Comparison of ENCODE assay signal across 8 cellular contexts in genomic region chr12:54993181-54993835, GRCh38. TPM values are rescaled to one million over a fixed set of nuclear protein-coding genes. Genes with fewer than 3 reads are reported as not detected.
DNase-seq lines count a peak whose midpoint lies in the region; ATAC-seq and TF ChIP-seq lines count a peak whose summit lies in the region.

No MANE protein-coding gene starts in this region.

- no peak overlapping the region for H3K4me3 ChIP-seq in HCT116 (replicated peaks in 1 of 2; ENCODE audit: low read depth in 1 of 2, low read length in 2 of 2)

- H2AFZ ChIP-seq in HCT116 (ENCODE audit: low read depth, low read length, poor library complexity, severe bottlenecking) = no peak overlapping the region

- H3K27me3 Mint-ChIP-seq in activated naive CD8-positive, alpha-beta T cell treated with anti-CD3 and anti-CD28 coated beads, Interleukin-2, amount 10 ng/mL, durations not matched to agents 7 days and 5 days = no peaks in the 10 kb centered on the region

- TF ChIP-seq POLR2A in HCT116 (IDR thresholded peaks at IDR 0.05; ENCODE audit: borderline replicate concordance, extremely low read depth, insufficient read depth, insufficient read length) = no peak

- CTCF ChIA-PET in HCT116 (lab: Charles Lee) = interaction anchor here (0.5 to 6.7 kb wide), 30 partner anchors 8 to 663 kb away, joined by 3 to 325 read pairs (median 4); partner anchors contain the start of gene TESPA1

- peaks cover 0 to 2% of the 10 kb centered on the region in 2 experiments; a peak in 1 of 4 replicates for H3K4me1 ChIP-seq in HCT116 (ENCODE audit: control insufficient read depth in 1 of 2, insufficient read depth in 2 of 2, low read length in 2 of 2)

- POLR2A ChIA-PET in HCT116 (lab: Charles Lee) = interaction anchor here (1.2 kb wide), 1 partner anchor 79 kb away, joined by 7 read pairs; no protein-coding TSS in a partner anchor
- POLR2A ChIA-PET in activated naive CD8-positive, alpha-beta T cell treated with anti-CD3 and anti-CD28 coated beads, Interleukin-2, amount 10 ng/mL, durations not matched to agents 7 days and 5 days (lab: Charles Lee) = interaction anchor here (1.2 to 2.8 kb wide), 2 partner anchors 58 to 79 kb away, joined by 3 to 14 read pairs; no protein-coding TSS in a partner anchor

- H3K4me2 ChIP-seq in HCT116 (ENCODE audit: low read length) = 0 out of 2 replicates have a peak overlapping the region, but pooled peaks have one; percentile 1

- no peaks in the 10 kb centered on the region for H4K20me1 ChIP-seq in HCT116 (ENCODE audit: insufficient read depth)

- H3K9me3 Mint-ChIP-seq in activated naive CD8-positive, alpha-beta T cell treated with anti-CD3 and anti-CD28 coated beads, Interleukin-2, amount 10 ng/mL, durations not matched to agents 7 days and 5 days = no peaks in the 10 kb centered on the region

- DNase-seq in GDM1 (lab: John Stamatoyannopoulos, UW) (peak; percentile 39), HCT116 (ENCODE audit: low read depth, low spot score) (peak; percentile 74), NCI-H1092 treated with DMSO at 0.1 percent for 48 hours (lab: John Stamatoyannopoulos, UW) (peak; percentile 76), SK-N-DZ (ENCODE audit: low spot score) (peak; percentile 68), Right ventricle myocardium superior (no peak), pulmonary artery endothelial cell (ENCODE audit: low read depth, low spot score) (peak; percentile 15)
- no peak for DNase-seq in activated naive CD8-positive, alpha-beta T cell treated with anti-CD3 and anti-CD28 coated beads, Interleukin-2, amount 10 ng/mL, durations not matched to agents 7 days and 5 days

- no peak overlapping the region for H3K27ac ChIP-seq in HCT116 (ENCODE audit: low read depth, low read length)

- no peaks in the 10 kb centered on the region for H3K9me3 ChIP-seq in HCT116 (ENCODE audit: control insufficient read depth in 1 of 2, insufficient read depth in 1 of 2, low read depth in 1 of 2, low read length in 2 of 2)

- BruUV-seq in HCT116 (replicated peaks; lab: Mats Ljungman, UMichigan) = no TSS peak

- no peaks in the 10 kb centered on the region for H3K79me2 ChIP-seq in HCT116 (ENCODE audit: insufficient read depth, low read length)

- no peaks in the 10 kb centered on the region for H3K36me3 ChIP-seq in HCT116 (ENCODE audit: control insufficient read depth in 1 of 2, insufficient read depth in 2 of 2, low read length in 2 of 2)

- H3K4me1 Mint-ChIP-seq in activated naive CD8-positive, alpha-beta T cell treated with anti-CD3 and anti-CD28 coated beads, Interleukin-2, amount 10 ng/mL, durations not matched to agents 7 days and 5 days = peaks cover 33% of the 10 kb centered on the region

- peak; percentile 97 for ATAC-seq in HCT116
- ATAC-seq in activated naive CD8-positive, alpha-beta T cell treated with anti-CD3 and anti-CD28 coated beads, Interleukin-2, amount 10 ng/mL, durations not matched to agents 7 days and 5 days (ENCODE audit: low read depth) = peak; percentile 71
- ATAC-seq in Right ventricle myocardium superior (ENCODE audit: poor library complexity) = peak; percentile 69
- no peak for ATAC-seq in HG02852 (IDR thresholded peaks at IDR 0.05; ENCODE audit: unreplicated experiment)

- H3K9me2 ChIP-seq in HCT116 (ENCODE audit: insufficient read depth) = no peaks in the 10 kb centered on the region

- H3K27me3 ChIP-seq in HCT116 (ENCODE audit: insufficient read depth, low read length) = peaks cover 65% of the 10 kb centered on the region

- no peak overlapping the region for H3K27ac Mint-ChIP-seq in activated naive CD8-positive, alpha-beta T cell treated with anti-CD3 and anti-CD28 coated beads, Interleukin-2, amount 10 ng/mL, durations not matched to agents 7 days and 5 days

- peak; percentile 75 to 90 (median 88) for TF ChIP-seq CTCF in HCT116 (IDR thresholded peaks at IDR 0.05 in 2 of 3, conservative IDR thresholded peaks at IDR 0.05 in 1 of 3; ENCODE audit: borderline replicate concordance in 1 of 3, insufficient read depth in 1 of 3, low read depth in 2 of 3, low read length in 2 of 3)

- RAD21 ChIA-PET in HCT116 (lab: Charles Lee; ENCODE audit: low non-redundant PET in 1 of 2, low total read pairs in 2 of 2, uncharacterized antibody in 2 of 2, unreplicated experiment in 2 of 2) = interaction anchor here (0.6 to 2.5 kb wide), 6 partner anchors 56 to 291 kb away, joined by 3 to 31 read pairs (median 5); no protein-coding TSS in a partner anchor

- TF ChIP-seq RAD21 in HCT116 (IDR thresholded peaks at IDR 0.05; ENCODE audit: low read depth) = peak; percentile 85

- H3K36me3 Mint-ChIP-seq in activated naive CD8-positive, alpha-beta T cell treated with anti-CD3 and anti-CD28 coated beads, Interleukin-2, amount 10 ng/mL, durations not matched to agents 7 days and 5 days = peaks cover 4% of the 10 kb centered on the region

- H3K9ac ChIP-seq in HCT116 (ENCODE audit: low read length) = no peak overlapping the region

- intact Hi-C loops in HCT116 (cut with micrococcal nuclease) = loop anchor here (1.0 to 2.0 kb wide), 3 partner anchors 80 to 625 kb away; no protein-coding TSS in a partner anchor
- intact Hi-C loops in Right ventricle myocardium superior (cut with DNase I) = loop anchor here (5.0 kb wide), 1 partner anchor 79 kb away; no protein-coding TSS in a partner anchor

- H3K4me3 Mint-ChIP-seq in activated naive CD8-positive, alpha-beta T cell treated with anti-CD3 and anti-CD28 coated beads, Interleukin-2, amount 10 ng/mL, durations not matched to agents 7 days and 5 days = no peak overlapping the region

TF ChIP-seq in HCT116, 20 proteins besides CTCF, POLR2A, EP300 and RAD21:
- no peak for TF ChIP-seq SRF (IDR thresholded peaks at IDR 0.05; ENCODE audit: low read depth)
- TF ChIP-seq SP1 (IDR thresholded peaks at IDR 0.05; ENCODE audit: low read depth) = 0 out of 2 replicates have a peak, but pooled peaks have one; percentile 26

RNA-seq across cellular contexts. Expression of gene TESPA1, which starts 8.7 kb away (rescaled TPM):
- total RNA-seq in HCT116 (2021; ENCODE audit: unreplicated experiment) (0.27 TPM), Right ventricle myocardium superior (0.59 TPM), pulmonary artery endothelial cell (not detected in 2 replicates)
- polyA plus RNA-seq in HCT116 (2012) = not detected in 2 replicates
- polyA plus RNA-seq in SK-N-DZ (2014; cell fraction: cytosol; rRNA removed) = 0.20 and 0.72 TPM in 2 replicates
- 1.6 TPM in 1 of 2 replicates, not detected in the other for polyA plus RNA-seq in SK-N-DZ (2014; cell fraction: nucleus; rRNA removed)
- 100 to 1,000 TPM; 105 to 112 TPM for total RNA-seq in activated naive CD8-positive, alpha-beta T cell treated with anti-CD3 and anti-CD28 coated beads, Interleukin-2, amount 10 ng/mL, durations not matched to agents 7 days and 5 days

RNA-seq across cellular contexts. Expression of gene NEUROD4, which starts 26.5 kb away (rescaled TPM):
- total RNA-seq in HCT116 (2021; ENCODE audit: unreplicated experiment) (not detected), Right ventricle myocardium superior (not detected), pulmonary artery endothelial cell (not detected in 2 replicates)
- polyA plus RNA-seq in HCT116 (2012) = not detected in 2 replicates
- not detected in 2 replicates for polyA plus RNA-seq in SK-N-DZ (2014; cell fraction: cytosol; rRNA removed)
- polyA plus RNA-seq in SK-N-DZ (2014; cell fraction: nucleus; rRNA removed) = 0.03 TPM in 1 of 2 replicates, not detected in the other
- not detected for total RNA-seq in activated naive CD8-positive, alpha-beta T cell treated with anti-CD3 and anti-CD28 coated beads, Interleukin-2, amount 10 ng/mL, durations not matched to agents 7 days and 5 days

Comparison
In these comparisons a context has a peak if more than half of its experiments do, and no peak if none do; other contexts are left out.
1. DNase-seq: peak in GDM1 (single experiment), HCT116 (single experiment), NCI-H1092 treated with DMSO at 0.1 percent for 48 hours (single experiment), SK-N-DZ (single experiment) and pulmonary artery endothelial cell (single experiment); none in activated naive CD8-positive, alpha-beta T cell treated with anti-CD3 and anti-CD28 coated beads, Interleukin-2, amount 10 ng/mL, durations not matched to agents 7 days and 5 days (single experiment) and Right ventricle myocardium superior (single experiment).
2. RNA of gene TESPA1, which starts 8.7 kb away (total RNA-seq): 105 to 112 TPM in activated naive CD8-positive, alpha-beta T cell treated with anti-CD3 and anti-CD28 coated beads, Interleukin-2, amount 10 ng/mL, durations not matched to agents 7 days and 5 days; 0.59 TPM in Right ventricle myocardium superior (single experiment), 0.27 TPM in HCT116 (single experiment) and not detected in pulmonary artery endothelial cell; every median in the first group is over 10 times any median in the second.